ENCODE assay signal across 11 cellular contexts in the genomic region with DNA sequence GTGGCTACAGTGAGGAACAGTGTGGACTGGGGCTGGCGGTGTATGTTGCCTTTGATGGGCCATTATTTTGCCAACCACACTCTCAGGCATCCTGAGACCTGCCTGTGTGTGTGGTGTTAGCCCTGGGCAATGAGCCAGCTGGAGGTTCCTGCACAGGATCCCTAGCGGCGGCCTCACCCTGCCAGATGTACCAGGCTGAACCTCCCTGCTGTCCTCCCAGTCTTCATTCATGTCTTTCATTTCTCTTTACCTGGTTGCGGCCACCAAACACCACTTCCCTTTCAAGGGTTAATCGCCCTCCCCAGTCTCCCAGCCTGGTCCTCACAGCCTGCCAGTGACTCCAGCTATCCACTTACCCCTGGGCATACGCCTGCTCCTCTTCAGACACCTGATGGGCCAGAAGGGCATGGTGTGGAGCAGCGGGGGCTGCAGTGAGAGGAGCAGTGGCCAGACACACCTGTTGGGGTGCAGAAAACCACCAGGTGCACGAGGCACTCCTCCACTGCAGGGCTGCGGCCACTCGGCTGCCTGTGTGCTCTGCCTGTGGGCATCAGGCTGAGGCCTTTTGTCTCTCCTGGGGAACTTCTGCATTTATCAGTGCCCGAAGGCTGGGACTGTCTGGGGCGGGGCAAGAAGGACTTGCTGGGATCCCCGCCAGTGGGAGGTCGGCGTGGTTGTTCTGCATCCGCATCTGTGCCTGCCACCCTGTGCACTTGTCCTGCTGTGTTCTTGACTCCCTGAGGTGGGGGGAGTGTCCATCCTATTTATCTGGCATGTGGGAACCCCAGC.
DNase-seq lines count a peak whose midpoint lies in the region; ATAC-seq, FAIRE-seq and TF ChIP-seq lines count a peak whose summit lies in the region.
"Had no signal": no experiment of that assay in that cellular context is flagged by ENCODE, and none has a peak within 500 bp of the region (broad histone marks: within the 10 kb centered on the region; RNA-seq: fewer than 3 reads in every experiment).

No MANE protein-coding gene starts in this region.

- no peak overlapping the region for H2AFZ ChIP-seq in GM12878 (ENCODE audit: control insufficient read depth, low read depth, low read length)

- WGBS in GM12878 (ENCODE audit: insufficient coverage, insufficient replicate concordance, low lambda C conversion rate, missing lambda C conversion rate) = 42% methylated on average over 16 of the region's 16 CpGs
- WGBS in spleen, 5 donors = 39 to 64% (median 45%) methylated on average over 8 to 16 of the region's 16 CpGs

- TF ChIP-seq EP300 in GM12878 (IDR thresholded peaks at IDR 0.05; ENCODE audit: borderline replicate concordance in 1 of 2, control insufficient read depth in 1 of 2, low read depth in 2 of 2, low read length in 2 of 2) = no peak

- H3K36me3 Mint-ChIP-seq in CD4-positive, alpha-beta memory T cell = no peaks in the 10 kb centered on the region

- H3K27me3 ChIP-seq in GM12878 (replicated peaks in 1 of 2; ENCODE audit: control insufficient read depth in 2 of 2, insufficient read depth in 2 of 2, low read length in 1 of 2) (0 out of 4 replicates have a peak, but pooled peaks cover 0 to 3% of the 10 kb centered on the region in 2 experiments), spleen (replicated peaks in 1 of 7) (peaks cover 0 to 50% (median 0%) of the 10 kb centered on the region in 7 donors)
- no peaks in the 10 kb centered on the region for H3K27me3 ChIP-seq in CD4-positive, alpha-beta memory T cell (ENCODE audit: insufficient read depth, low read length)

- POLR2A ChIA-PET in GM12878 (lab: Charles Lee) = no interaction called here
- POLR2A ChIA-PET in CD4-positive, alpha-beta memory T cell (lab: Charles Lee; ENCODE audit: partially characterized antibody) = no interaction called here

- no peak overlapping the region for H3K27ac ChIP-seq in GM12878 (ENCODE audit: control insufficient read depth, insufficient read depth)
- H3K27ac ChIP-seq in spleen = no peak overlapping the region
- H3K27ac ChIP-seq in CD4-positive, alpha-beta memory T cell (ENCODE audit: low read depth, low read length) = no peak overlapping the region
- H3K27ac ChIP-seq: thoracic aorta had no signal

- peak; percentile 30 for ATAC-seq in GM12878

- RAD21 ChIA-PET in GM12878 (lab: Charles Lee; ENCODE audit: unreplicated experiment) = interaction anchor here (1.0 kb wide), 1 partner anchor 165 kb away, joined by 3 read pairs; no protein-coding TSS in a partner anchor

- TF ChIP-seq POLR2A in GM12878 (IDR thresholded peaks at IDR 0.05; ENCODE audit: low read depth, low read length) (no peak), spleen (IDR thresholded peaks at IDR 0.05) (no peak)

- H3K9me3 ChIP-seq in GM12878 (replicated peaks; ENCODE audit: control insufficient read depth, insufficient read depth, low read length) (no peaks in the 10 kb centered on the region), spleen (no peaks in the 10 kb centered on the region)
- no peaks in the 10 kb centered on the region for H3K9me3 ChIP-seq in CD4-positive, alpha-beta memory T cell (ENCODE audit: control insufficient read depth in 1 of 2, low read length in 2 of 2)
- H3K9me3 ChIP-seq: thoracic aorta had no signal

- H3K79me2 ChIP-seq in GM12878 (ENCODE audit: control insufficient read depth, insufficient read depth, low read length) = no peaks in the 10 kb centered on the region

- H3K4me3 Mint-ChIP-seq in CD4-positive, alpha-beta memory T cell = no peak overlapping the region

- in situ Hi-C loops in GM12878 (cut with MboI) = no loop called here

- no peak for FAIRE-seq in GM12878 (lab: Jason Lieb, UNC)
- FAIRE-seq: A204.1 had no signal

- no peak overlapping the region for H3K9ac ChIP-seq in GM12878 (ENCODE audit: control insufficient read depth, insufficient read depth, low read length)

- no TSS peak for BruUV-seq in GM12878 (replicated peaks; lab: Mats Ljungman, UMichigan)

- CTCF ChIA-PET in GM12878 (lab: Yijun Ruan, JAX) = interaction anchor here (0.7 to 1.9 kb wide), 3 partner anchors 9 to 130 kb away, joined by 3 to 5 read pairs (median 4); no protein-coding TSS in a partner anchor
- CTCF ChIA-PET in CD4-positive, alpha-beta memory T cell (lab: Charles Lee; ENCODE audit: partially characterized antibody) = no interaction called here

- TF ChIP-seq CTCF in GM12878 (IDR thresholded peaks at IDR 0.05 in 2 of 3, conservative IDR thresholded peaks at IDR 0.05 in 1 of 3; ENCODE audit: control insufficient read depth in 2 of 3, extremely low read depth in 1 of 3, insufficient read depth in 1 of 3, low read depth in 3 of 3, low read length in 3 of 3) (no peak), spleen (IDR thresholded peaks at IDR 0.05 in 8 of 11, conservative IDR thresholded peaks at IDR 0.05 in 3 of 11) (no peak)

- H3K36me3 ChIP-seq in GM12878 (ENCODE audit: control insufficient read depth in 2 of 2, insufficient read depth in 2 of 2, low read length in 1 of 2) (no peaks in the 10 kb centered on the region), spleen (no peaks in the 10 kb centered on the region)
- H3K36me3 ChIP-seq in CD4-positive, alpha-beta memory T cell (ENCODE audit: insufficient read depth, low read length) = no peaks in the 10 kb centered on the region
- H3K36me3 ChIP-seq: thoracic aorta had no signal

- no peaks in the 10 kb centered on the region for H4K20me1 ChIP-seq in GM12878 (ENCODE audit: control insufficient read depth, insufficient read depth)

- no peak for TF ChIP-seq RAD21 in GM12878 (IDR thresholded peaks at IDR 0.05; ENCODE audit: insufficient read depth, low read depth, low read length)

- H3K4me3 ChIP-seq in GM12878 = no peak overlapping the region
- no peak overlapping the region for H3K4me3 ChIP-seq in spleen
- no peak overlapping the region for H3K4me3 ChIP-seq in CD4-positive, alpha-beta memory T cell (ENCODE audit: low read length in 2 of 2)
- H3K4me3 ChIP-seq: thoracic aorta had no signal

- peak overlapping the region in 1 of 7 donors; percentile 33 for H3K27ac Mint-ChIP-seq in CD4-positive, alpha-beta memory T cell

- H3K9me3 Mint-ChIP-seq in CD4-positive, alpha-beta memory T cell = peaks cover 0 to 2% (median 0%) of the 10 kb centered on the region in 8 donors

- H3K4me1 Mint-ChIP-seq in CD4-positive, alpha-beta memory T cell = peaks cover 5 to 15% (median 8%) of the 10 kb centered on the region in 4 donors

- peak; percentile 3 for DNase-seq in NCI-H2196 treated with DMSO at 0.1 percent for 48 hours (lab: John Stamatoyannopoulos, UW; ENCODE audit: unreplicated experiment)
- DNase-seq in NCI-H2196 (lab: John Stamatoyannopoulos, UW; ENCODE audit: unreplicated experiment) = no peak
- peak; percentile 40 for DNase-seq in NCI-H1694 (lab: John Stamatoyannopoulos, UW)
- no peak for DNase-seq in GM12878 (ENCODE audit: low read depth, low spot score)
- DNase-seq in spleen = peak; percentile 78
- DNase-seq in activated CD4-positive, alpha-beta T cell treated with anti-CD3 and anti-CD28 coated beads for 48 hours = no peak
- no peak for DNase-seq in activated CD4-positive, alpha-beta T cell treated with anti-CD3 and anti-CD28 coated beads, Interleukin-2, amount 50 U/mL, for 1 hour
- DNase-seq in CD4-positive, alpha-beta memory T cell = no peak
- DNase-seq: foreskin fibroblast had no signal

- no peak overlapping the region for H3K4me2 ChIP-seq in GM12878 (ENCODE audit: control insufficient read depth, insufficient read depth)

- SMC1A ChIA-PET in GM12878 (lab: Charles Lee; ENCODE audit: uncharacterized antibody, unreplicated experiment) = no interaction called here

- H3K27me3 Mint-ChIP-seq in CD4-positive, alpha-beta memory T cell = peaks cover 16 to 22% of the 10 kb centered on the region in 2 donors

- intact Hi-C loops in GM12878 (cut with micrococcal nuclease; ENCODE audit: unreplicated experiment) (no loop called here), spleen (cut with DNase I; ENCODE audit: low total_unique reads) (no loop called here)
- intact Hi-C loops in CD4-positive, alpha-beta memory T cell (cut with micrococcal nuclease) = no loop called here

- no peaks in the 10 kb centered on the region for H3K4me1 ChIP-seq in GM12878 (ENCODE audit: control insufficient read depth, insufficient read depth, low read length)
- peaks cover 0 to 4% (median 0%) of the 10 kb centered on the region in 6 donors for H3K4me1 ChIP-seq in spleen
- no peaks in the 10 kb centered on the region for H3K4me1 ChIP-seq in CD4-positive, alpha-beta memory T cell (ENCODE audit: insufficient read depth, low read length)

TF ChIP-seq in GM12878, 131 proteins besides CTCF, POLR2A, EP300 and RAD21 (continues in another document):
- TF ChIP-seq MXI1 (IDR thresholded peaks at IDR 0.05; ENCODE audit: low read depth, low read length) = no peak
- TF ChIP-seq, protein P1, sequence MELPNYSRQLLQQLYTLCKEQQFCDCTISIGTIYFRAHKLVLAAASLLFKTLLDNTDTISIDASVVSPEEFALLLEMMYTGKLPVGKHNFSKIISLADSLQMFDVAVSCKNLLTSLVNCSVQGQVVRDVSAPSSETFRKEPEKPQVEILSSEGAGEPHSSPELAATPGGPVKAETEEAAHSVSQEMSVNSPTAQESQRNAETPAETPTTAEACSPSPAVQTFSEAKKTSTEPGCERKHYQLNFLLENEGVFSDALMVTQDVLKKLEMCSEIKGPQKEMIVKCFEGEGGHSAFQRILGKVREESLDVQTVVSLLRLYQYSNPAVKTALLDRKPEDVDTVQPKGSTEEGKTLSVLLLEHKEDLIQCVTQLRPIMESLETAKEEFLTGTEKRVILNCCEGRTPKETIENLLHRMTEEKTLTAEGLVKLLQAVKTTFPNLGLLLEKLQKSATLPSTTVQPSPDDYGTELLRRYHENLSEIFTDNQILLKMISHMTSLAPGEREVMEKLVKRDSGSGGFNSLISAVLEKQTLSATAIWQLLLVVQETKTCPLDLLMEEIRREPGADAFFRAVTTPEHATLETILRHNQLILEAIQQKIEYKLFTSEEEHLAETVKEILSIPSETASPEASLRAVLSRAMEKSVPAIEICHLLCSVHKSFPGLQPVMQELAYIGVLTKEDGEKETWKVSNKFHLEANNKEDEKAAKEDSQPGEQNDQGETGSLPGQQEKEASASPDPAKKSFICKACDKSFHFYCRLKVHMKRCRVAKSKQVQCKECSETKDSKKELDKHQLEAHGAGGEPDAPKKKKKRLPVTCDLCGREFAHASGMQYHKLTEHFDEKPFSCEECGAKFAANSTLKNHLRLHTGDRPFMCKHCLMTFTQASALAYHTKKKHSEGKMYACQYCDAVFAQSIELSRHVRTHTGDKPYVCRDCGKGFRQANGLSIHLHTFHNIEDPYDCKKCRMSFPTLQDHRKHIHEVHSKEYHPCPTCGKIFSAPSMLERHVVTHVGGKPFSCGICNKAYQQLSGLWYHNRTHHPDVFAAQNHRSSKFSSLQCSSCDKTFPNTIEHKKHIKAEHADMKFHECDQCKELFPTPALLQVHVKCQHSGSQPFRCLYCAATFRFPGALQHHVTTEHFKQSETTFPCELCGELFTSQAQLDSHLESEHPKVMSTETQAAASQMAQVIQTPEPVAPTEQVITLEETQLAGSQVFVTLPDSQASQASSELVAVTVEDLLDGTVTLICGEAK (IDR thresholded peaks at IDR 0.05; ENCODE audit: borderline replicate concordance) = no peak
- no peak for TF ChIP-seq CHD2 (IDR thresholded peaks at IDR 0.05; ENCODE audit: borderline replicate concordance, low read depth, low read length)
- TF ChIP-seq NR2C1 (IDR thresholded peaks at IDR 0.05) = no peak
- no peak for TF ChIP-seq ZNF622 (IDR thresholded peaks at IDR 0.05)
- TF ChIP-seq LARP7 (IDR thresholded peaks at IDR 0.05) = no peak
- TF ChIP-seq HCFC1 (IDR thresholded peaks at IDR 0.05; ENCODE audit: low read length) = no peak

Comparison
In these comparisons a context has a peak if more than half of its experiments do, and no peak if none do; other contexts are left out.
1. DNase-seq: peak in NCI-H2196 treated with DMSO at 0.1 percent for 48 hours (single experiment), NCI-H1694 (single experiment) and spleen (single experiment); none in NCI-H2196 (single experiment), GM12878 (single experiment), activated CD4-positive, alpha-beta T cell treated with anti-CD3 and anti-CD28 coated beads for 48 hours (single experiment), activated CD4-positive, alpha-beta T cell treated with anti-CD3 and anti-CD28 coated beads, Interleukin-2, amount 50 U/mL, for 1 hour (single experiment) and CD4-positive, alpha-beta memory T cell (0 of 5).